In the genomic region with DNA sequence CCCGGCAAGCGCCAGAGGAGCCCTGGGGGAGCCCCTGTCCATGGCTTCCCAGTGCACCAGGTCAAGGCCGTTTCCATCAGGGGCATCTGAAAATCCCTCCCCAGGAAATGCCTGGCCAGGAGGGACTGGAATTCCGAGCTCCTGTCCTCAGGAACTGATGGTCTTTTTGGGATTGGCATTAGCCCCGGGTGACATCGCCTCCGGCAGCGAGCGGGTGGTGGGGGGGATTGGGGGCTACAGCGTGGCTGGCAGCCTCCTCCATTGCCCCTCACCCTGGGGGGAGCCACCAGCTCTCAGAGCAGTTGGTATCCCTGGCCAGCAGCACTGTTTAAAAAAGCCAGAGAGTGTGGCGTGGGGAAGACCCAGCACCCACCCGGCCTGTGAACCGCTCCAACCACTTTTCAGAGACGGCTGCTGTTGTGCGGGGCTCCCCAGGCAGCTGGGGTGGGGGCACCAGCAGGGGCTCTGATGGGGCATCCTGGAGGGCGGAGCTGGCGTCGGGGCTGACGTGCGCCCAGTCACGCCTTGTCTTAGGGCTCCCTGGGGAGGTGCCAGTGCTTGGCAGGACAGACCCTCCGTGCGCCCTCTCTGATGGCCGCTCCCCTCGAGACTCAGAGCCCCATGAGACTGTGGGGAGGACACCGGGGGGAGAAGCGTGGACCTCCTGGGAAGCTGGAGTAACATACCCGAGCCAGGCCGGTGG, we compare ENCODE assay signal across 27 cellular contexts.
DNase-seq lines count a peak whose midpoint lies in the region; ATAC-seq, FAIRE-seq and TF ChIP-seq lines count a peak whose summit lies in the region.
"Had no signal": no experiment of that assay in that cellular context is flagged by ENCODE, and none has a peak within 500 bp of the region (broad histone marks: within the 10 kb centered on the region; RNA-seq: fewer than 3 reads in every experiment).

No MANE protein-coding gene starts in this region.

- H3K4me1 Mint-ChIP-seq in activated T-helper 2 cell treated with anti-CD3 and anti-CD28 coated beads, Interferon-gamma antibody, Interleukin-2, Interleukin-4, amounts not matched to agents 10 μg/mL and 5 μg/mL and 100 μg/mL, durations not matched to agents 14 hours and 24 hours and 36 hours (ENCODE audit: low read depth), result no peaks in the 10 kb centered on the region
- H3K4me1 Mint-ChIP-seq: CD4-positive, CD25-positive, alpha-beta regulatory T cell had no signal

- H3K4me2 ChIP-seq in BLaER1, result peak overlapping the region; percentile 91
- H3K4me2 ChIP-seq: A549 had no signal

- H3K27me3 ChIP-seq in BLaER1 (peaks cover 49% of the 10 kb centered on the region), dorsolateral prefrontal cortex (peaks cover 0 to 49% (median 3%) of the 10 kb centered on the region in 45 donors)

- no peaks in the 10 kb centered on the region for H3K9me3 Mint-ChIP-seq in activated T-helper 2 cell treated with anti-CD3 and anti-CD28 coated beads, Interferon-gamma antibody, Interleukin-2, Interleukin-4, amounts not matched to agents 10 μg/mL and 5 μg/mL and 100 μg/mL, durations not matched to agents 14 hours and 24 hours and 36 hours
- H3K9me3 Mint-ChIP-seq: CD4-positive, CD25-positive, alpha-beta regulatory T cell; CD8-positive, alpha-beta T cell had no signal

- no peaks in the 10 kb centered on the region for H3K27me3 Mint-ChIP-seq in activated T-helper 2 cell treated with anti-CD3 and anti-CD28 coated beads, Interferon-gamma antibody, Interleukin-2, Interleukin-4, amounts not matched to agents 10 μg/mL and 5 μg/mL and 100 μg/mL, durations not matched to agents 14 hours and 24 hours and 36 hours (ENCODE audit: low read depth)
- H3K27me3 Mint-ChIP-seq: CD4-positive, CD25-positive, alpha-beta regulatory T cell had no signal

- no peak overlapping the region for H3K4me3 ChIP-seq in BLaER1
- no peak overlapping the region for H3K4me3 ChIP-seq in kidney (ENCODE audit: low read length in 2 of 2)
- no peak overlapping the region for H3K4me3 ChIP-seq in dorsolateral prefrontal cortex
- H3K4me3 ChIP-seq: A549, GM12878, GM23248 had no signal

- TF ChIP-seq CTCF in kidney (IDR thresholded peaks at IDR 0.05; ENCODE audit: borderline replicate concordance, extremely low read depth, insufficient read depth) (no peak), dorsolateral prefrontal cortex (IDR thresholded peaks at IDR 0.05 in 54 of 56, conservative IDR thresholded peaks at IDR 0.05 in 2 of 56; ENCODE audit: low read depth in 1 of 56, partially characterized antibody in 56 of 56) (no peak)

- H3K4me3 Mint-ChIP-seq in activated T-helper 2 cell treated with anti-CD3 and anti-CD28 coated beads, Interferon-gamma antibody, Interleukin-2, Interleukin-4, amounts not matched to agents 10 μg/mL and 5 μg/mL and 100 μg/mL, durations not matched to agents 14 hours and 24 hours and 36 hours (ENCODE audit: low read depth), result no peak overlapping the region
- H3K4me3 Mint-ChIP-seq: CD4-positive, CD25-positive, alpha-beta regulatory T cell; CD8-positive, alpha-beta T cell had no signal

- H3K9me3 ChIP-seq in BLaER1 (peaks cover 5% of the 10 kb centered on the region; the same call in 1 of the 2 replicates), kidney (ENCODE audit: control insufficient read depth in 1 of 2, low read length in 2 of 2) (no peaks in the 10 kb centered on the region)
- H3K9me3 ChIP-seq: A549, BE2C had no signal

- H3K27ac ChIP-seq in BLaER1, result no peak overlapping the region; the same call in 1 of the 2 replicates
- H3K27ac ChIP-seq in kidney (ENCODE audit: low read depth in 2 of 2, low read length in 2 of 2), result no peak overlapping the region
- H3K27ac ChIP-seq in dorsolateral prefrontal cortex, result no peak overlapping the region
- H3K27ac ChIP-seq: A549, C4-2B, GM23248 had no signal

- intact Hi-C loops in left cardiac atrium (cut with DNase I) (no loop called here), Right ventricle myocardium superior (cut with DNase I) (no loop called here), kidney (cut with DNase I) (no loop called here), dorsolateral prefrontal cortex (cut with DNase I) (no loop called here)
- intact Hi-C loops in activated T-helper 2 cell treated with anti-CD3 and anti-CD28 coated beads, Interferon-gamma antibody, Interleukin-2, Interleukin-4, amounts not matched to agents 10 μg/mL and 5 μg/mL and 100 μg/mL, durations not matched to agents 14 hours and 24 hours and 36 hours (cut with micrococcal nuclease), result no loop called here

- H3K36me3 ChIP-seq in BLaER1 (no peaks in the 10 kb centered on the region), kidney (ENCODE audit: control insufficient read depth in 1 of 2, insufficient read depth in 2 of 2, low read length in 2 of 2) (no peaks in the 10 kb centered on the region)
- H3K36me3 ChIP-seq: BE2C had no signal

- H4K20me1 ChIP-seq in BLaER1, result no peaks in the 10 kb centered on the region; the same call in 1 of the 2 replicates

- H3K36me3 Mint-ChIP-seq in activated T-helper 2 cell treated with anti-CD3 and anti-CD28 coated beads, Interferon-gamma antibody, Interleukin-2, Interleukin-4, amounts not matched to agents 10 μg/mL and 5 μg/mL and 100 μg/mL, durations not matched to agents 14 hours and 24 hours and 36 hours (ENCODE audit: low read depth), result no peaks in the 10 kb centered on the region
- H3K36me3 Mint-ChIP-seq: CD4-positive, CD25-positive, alpha-beta regulatory T cell; CD8-positive, alpha-beta T cell had no signal

- H3K27ac Mint-ChIP-seq in activated T-helper 2 cell treated with anti-CD3 and anti-CD28 coated beads, Interferon-gamma antibody, Interleukin-2, Interleukin-4, amounts not matched to agents 10 μg/mL and 5 μg/mL and 100 μg/mL, durations not matched to agents 14 hours and 24 hours and 36 hours, result no peak overlapping the region
- H3K27ac Mint-ChIP-seq: CD4-positive, CD25-positive, alpha-beta regulatory T cell; CD8-positive, alpha-beta T cell had no signal

- no peak for ATAC-seq in left cardiac atrium
- no peak for ATAC-seq in Right ventricle myocardium superior (ENCODE audit: poor library complexity)
- no peak for ATAC-seq in stimulated activated naive CD8-positive, alpha-beta T cell treated with anti-CD3 and anti-CD28 coated beads, Interleukin-15, Interleukin-2, amounts not matched to agents 100 U/mL and 50 U/mL, for 24 hours
- ATAC-seq: CD8-positive, alpha-beta T cell; GM12878 had no signal

- DNase-seq in left cardiac atrium, result peak; percentile 11
- DNase-seq in Right ventricle myocardium superior, result no peak
- DNase-seq in COR-L47 (lab: John Stamatoyannopoulos, UW), result peak; percentile 27
- DNase-seq in kidney, result peak; percentile 53
- DNase-seq in stimulated activated naive CD8-positive, alpha-beta T cell treated with anti-CD3 and anti-CD28 coated beads, Interleukin-15, Interleukin-2, amounts not matched to agents 100 U/mL and 50 U/mL, for 24 hours, result no peak
- no peak for DNase-seq in dorsolateral prefrontal cortex
- DNase-seq in activated T-helper 2 cell treated with anti-CD3 and anti-CD28 coated beads, Interferon-gamma antibody, Interleukin-2, Interleukin-4, amounts not matched to agents 10 μg/mL and 5 μg/mL and 100 μg/mL, durations not matched to agents 14 hours and 24 hours and 36 hours (ENCODE audit: low spot score), result no peak
- DNase-seq: 8988T; ACHN; AML-193; BE2C; CD4-positive, CD25-positive, alpha-beta regulatory T cell; CD8-positive, alpha-beta T cell; DMS 273 treated with DMSO at 0.1 percent for 48 hours; DMS79; EL; GDM1; GM23248; H7; HCEC 1CT had no signal

- H3K4me1 ChIP-seq in BLaER1 (peaks cover 47% of the 10 kb centered on the region), kidney (ENCODE audit: control insufficient read depth in 1 of 2, insufficient read depth in 1 of 2, low read depth in 1 of 2, low read length in 2 of 2) (no peaks in the 10 kb centered on the region)
- H3K4me1 ChIP-seq: A549, BE2C had no signal

- H3K9ac ChIP-seq in BLaER1, result peak overlapping the region; percentile 30; the same call in 1 of the 2 replicates
- H3K9ac ChIP-seq in kidney (ENCODE audit: low read length in 2 of 2), result no peak overlapping the region
- H3K9ac ChIP-seq: GM23248 had no signal

- FAIRE-seq in kidney (lab: Jason Lieb, UNC), result no peak
- FAIRE-seq: A549, D721Med, GM12878, GM19239, H1 had no signal

Comparison
In these comparisons a context has a peak if more than half of its experiments do, and no peak if none do; other contexts are left out.
1. DNase-seq: peak in left cardiac atrium (single experiment), COR-L47 (single experiment) and kidney (single experiment); none in Right ventricle myocardium superior (single experiment), stimulated activated naive CD8-positive, alpha-beta T cell treated with anti-CD3 and anti-CD28 coated beads, Interleukin-15, Interleukin-2, amounts not matched to agents 100 U/mL and 50 U/mL, for 24 hours (single experiment), dorsolateral prefrontal cortex (0 of 10) and activated T-helper 2 cell treated with anti-CD3 and anti-CD28 coated beads, Interferon-gamma antibody, Interleukin-2, Interleukin-4, amounts not matched to agents 10 μg/mL and 5 μg/mL and 100 μg/mL, durations not matched to agents 14 hours and 24 hours and 36 hours (single experiment).